In genomic region chr17:66964083-66964771, GRCh38 we compare ENCODE assay signal across 9 cellular contexts. TPM values are rescaled to one million over a fixed set of nuclear protein-coding genes. Genes with fewer than 3 reads are reported as not detected.
A peak's percentile ranks its signal among the peaks of the same experiment; 100 is the strongest.
DNase-seq lines count a peak whose midpoint lies in the region; ATAC-seq, FAIRE-seq and TF ChIP-seq lines count a peak whose summit lies in the region.
"Had no signal": no experiment of that assay in that cellular context is flagged by ENCODE, and none has a peak within 500 bp of the region (broad histone marks: within the 10 kb centered on the region; RNA-seq: fewer than 3 reads in every experiment).

Gene CACNG4 (plus strand): TSS chr17:66964707. CDS start chr17:66964912, 205 bp downstream.

- H3K36me3 Mint-ChIP-seq in T-helper 17 cell (ENCODE audit: low read depth): peaks cover 9% of the 10 kb centered on the region

- H3K4me1 ChIP-seq in hepatocyte (ENCODE audit: insufficient read depth) (no peaks in the 10 kb centered on the region), smooth muscle cell (ENCODE audit: low read depth) (peaks cover 14% of the 10 kb centered on the region)

- H3F3A ChIP-seq in smooth muscle cell (ENCODE audit: low read depth): no peaks in the 10 kb centered on the region

- no peak within 1 kb of the TSS for H3K27ac Mint-ChIP-seq in T-helper 17 cell

- H3K79me2 ChIP-seq in hepatocyte (no peaks in the 10 kb centered on the region), smooth muscle cell (ENCODE audit: low read depth) (no peaks in the 10 kb centered on the region)

- peak within 1 kb of the TSS; percentile 39 for H3K9ac ChIP-seq in smooth muscle cell (ENCODE audit: low read depth)

- peak within 1 kb of the TSS; percentile 85 for H3K4me3 Mint-ChIP-seq in T-helper 17 cell

- H3K4me2 ChIP-seq in hepatocyte: peak within 1 kb of the TSS; percentile 95
- peak within 1 kb of the TSS; percentile 86 for H3K4me2 ChIP-seq in smooth muscle cell

- H3K36me3 ChIP-seq in hepatocyte (replicated peaks; ENCODE audit: insufficient read depth, low read depth) (no peaks in the 10 kb centered on the region), smooth muscle cell (ENCODE audit: low read depth) (no peaks in the 10 kb centered on the region)

- peak within 1 kb of the TSS; percentile 31 for H2AFZ ChIP-seq in hepatocyte
- H2AFZ ChIP-seq in smooth muscle cell (ENCODE audit: low read depth): no peak within 1 kb of the TSS

- peak; percentile 35 to 43 for DNase-seq in NCI-H2081 (lab: John Stamatoyannopoulos, UW)
- no peak for DNase-seq in NCI-H2081 treated with DMSO at 0.1 percent for 48 hours (lab: John Stamatoyannopoulos, UW)
- no peak for DNase-seq in T-helper 17 cell
- DNase-seq in hepatocyte (ENCODE audit: low spot score): peak; percentile 54
- no peak for DNase-seq in smooth muscle cell (lab: John Stamatoyannopoulos, UW; ENCODE audit: unreplicated experiment)
- no peak for DNase-seq in RCC 7860 (ENCODE audit: low spot score)
- DNase-seq in OCI-M2 (lab: John Stamatoyannopoulos, UW; ENCODE audit: unreplicated experiment): no peak

- H3K27ac ChIP-seq in hepatocyte (no peak within 1 kb of the TSS), smooth muscle cell (ENCODE audit: low read depth) (no peak within 1 kb of the TSS)

- ATAC-seq in T-helper 17 cell (no peak), HG03159 (IDR thresholded peaks at IDR 0.05; ENCODE audit: unreplicated experiment) (no peak)

- H3K27me3 ChIP-seq in hepatocyte (peaks cover 48% of the 10 kb centered on the region), smooth muscle cell (ENCODE audit: low read depth) (peaks cover 87% of the 10 kb centered on the region)

- H4K20me1 ChIP-seq in hepatocyte (ENCODE audit: insufficient read depth, poor library complexity, severe bottlenecking) (no peaks in the 10 kb centered on the region), smooth muscle cell (ENCODE audit: low read depth) (peaks cover 7% of the 10 kb centered on the region)

- H3K27me3 Mint-ChIP-seq in T-helper 17 cell: peaks cover 72% of the 10 kb centered on the region

- no peak for FAIRE-seq in RCC 7860 (lab: Jason Lieb, UNC)

- WGBS in hepatocyte (ENCODE audit: low lambda C conversion rate, missing lambda C conversion rate): 9% methylated on average over 12 of the region's 68 CpGs
- WGBS in smooth muscle cell (ENCODE audit: low lambda C conversion rate): 10% methylated on average over 12 of the region's 68 CpGs

- peaks cover 8% of the 10 kb centered on the region for H3K4me1 Mint-ChIP-seq in T-helper 17 cell

- H3K9me2 ChIP-seq in hepatocyte (replicated peaks; ENCODE audit: insufficient read depth): no peaks in the 10 kb centered on the region

- H3K9me3 ChIP-seq in T-helper 17 cell (ENCODE audit: control insufficient read depth, low read length, poor library complexity, severe bottlenecking): no peaks in the 10 kb centered on the region
- H3K9me3 ChIP-seq in hepatocyte (ENCODE audit: low read depth): no peaks in the 10 kb centered on the region
- H3K9me3 ChIP-seq in smooth muscle cell (replicated peaks; ENCODE audit: low read depth): no peaks in the 10 kb centered on the region

- H3K4me3 ChIP-seq in hepatocyte: peak within 1 kb of the TSS; percentile 49
- peak within 1 kb of the TSS; percentile 64 for H3K4me3 ChIP-seq in smooth muscle cell

- no peak for TF ChIP-seq CTCF in hepatocyte (IDR thresholded peaks at IDR 0.05; ENCODE audit: poor library complexity)
- no peak for TF ChIP-seq CTCF in smooth muscle cell (IDR thresholded peaks at IDR 0.05; ENCODE audit: borderline replicate concordance, insufficient read depth, poor library complexity, severe bottlenecking)

RNA-seq across cellular contexts. Expression of gene CACNG4, which starts in this region (rescaled TPM):
- not detected for total RNA-seq in T-helper 17 cell
- 2.5 and 3.5 TPM in 2 replicates for total RNA-seq in hepatocyte
- polyA plus RNA-seq in hepatocyte: 3.9 and 7.3 TPM in 2 replicates
- 4.2 and 6.5 TPM in 2 replicates for total RNA-seq in smooth muscle cell
- 1.4 and 13.3 TPM in 2 replicates for polyA plus RNA-seq in smooth muscle cell
- total RNA-seq: T-helper 1 cell treated with Interleukin-12 subunit alpha and Interleukin-12 subunit beta and Interleukin-4 antibody, amounts not matched to agents 30 ng/mL and 1 ng/mL, for 36 hours had no signal

Comparison
In these comparisons a context has a peak if more than half of its experiments do, and no peak if none do; other contexts are left out.
1. DNase-seq: peak in NCI-H2081 (2 of 2) and hepatocyte (single experiment); none in NCI-H2081 treated with DMSO at 0.1 percent for 48 hours (single experiment), T-helper 17 cell (0 of 3), smooth muscle cell (single experiment), RCC 7860 (single experiment) and OCI-M2 (single experiment).